Comparison of ENCODE assay signal across 25 cellular contexts in genomic region chr1:39753132-39754025, GRCh38. TPM values are rescaled to one million over a fixed set of nuclear protein-coding genes. Genes with fewer than 3 reads are reported as not detected.
DNase-seq lines count a peak whose midpoint lies in the region; ATAC-seq, FAIRE-seq and TF ChIP-seq lines count a peak whose summit lies in the region.
"Had no signal": no experiment of that assay in that cellular context is flagged by ENCODE, and none has a peak within 500 bp of the region (broad histone marks: within the 10 kb centered on the region; RNA-seq: fewer than 3 reads in every experiment).

No MANE protein-coding gene starts in this region.

- H3K27ac ChIP-seq in breast epithelium (no peak overlapping the region), ascending aorta (peak overlapping the region; percentile 67 to 77), kidney (ENCODE audit: low read depth in 2 of 2, low read length in 2 of 2) (no peak overlapping the region)
- H3K27ac ChIP-seq: PC-9, tibial artery had no signal

- H3K36me3 ChIP-seq in breast epithelium (peaks cover 14% of the 10 kb centered on the region), ascending aorta (peaks cover 63 to 85% of the 10 kb centered on the region in 2 donors), kidney (ENCODE audit: control insufficient read depth in 1 of 2, insufficient read depth in 2 of 2, low read length in 2 of 2) (peaks cover 63 to 64% of the 10 kb centered on the region in 2 donors)

- FAIRE-seq in kidney (lab: Jason Lieb, UNC) = no peak
- FAIRE-seq: A204.1, TTC549 had no signal

- H3K4me1 Mint-ChIP-seq in MCF 10A (ENCODE audit: insufficient read depth, unreplicated experiment) = no peaks in the 10 kb centered on the region
- H3K4me1 Mint-ChIP-seq: activated naive CD4-positive, alpha-beta T cell treated with anti-CD3 and anti-CD28 coated beads, Interleukin-2, amount 10 ng/mL, durations not matched to agents 7 days and 5 days; B cell; GM23338 had no signal

- POLR2A ChIA-PET in MCF 10A (lab: Yijun Ruan, JAX) = no interaction called here

- no peaks in the 10 kb centered on the region for H3K27me3 Mint-ChIP-seq in MCF 10A (ENCODE audit: insufficient read depth, unreplicated experiment)
- H3K27me3 Mint-ChIP-seq: activated naive CD4-positive, alpha-beta T cell treated with anti-CD3 and anti-CD28 coated beads, Interleukin-2, amount 10 ng/mL, durations not matched to agents 7 days and 5 days; B cell; effector memory CD8-positive, alpha-beta T cell had no signal

- H3K9me3 Mint-ChIP-seq in MCF 10A (ENCODE audit: unreplicated experiment) = no peaks in the 10 kb centered on the region
- H3K9me3 Mint-ChIP-seq: activated naive CD4-positive, alpha-beta T cell treated with anti-CD3 and anti-CD28 coated beads, Interleukin-2, amount 10 ng/mL, durations not matched to agents 7 days and 5 days; effector memory CD8-positive, alpha-beta T cell; GM23338 had no signal

- H3K27me3 ChIP-seq in breast epithelium (no peaks in the 10 kb centered on the region), ascending aorta (no peaks in the 10 kb centered on the region)
- H3K27me3 ChIP-seq: tibial artery had no signal

- ATAC-seq in HG03095 (IDR thresholded peaks at IDR 0.05; ENCODE audit: unreplicated experiment) = no peak
- no peak for ATAC-seq in GM21447 (IDR thresholded peaks at IDR 0.05; ENCODE audit: unreplicated experiment)
- ATAC-seq: effector memory CD8-positive, alpha-beta T cell; GM23338 had no signal

- H3K36me3 Mint-ChIP-seq in MCF 10A (ENCODE audit: insufficient read depth, unreplicated experiment) = peaks cover 68% of the 10 kb centered on the region

- H3K4me3 Mint-ChIP-seq in MCF 10A (ENCODE audit: unreplicated experiment) = no peak overlapping the region
- H3K4me3 Mint-ChIP-seq: activated naive CD4-positive, alpha-beta T cell treated with anti-CD3 and anti-CD28 coated beads, Interleukin-2, amount 10 ng/mL, durations not matched to agents 7 days and 5 days; B cell; effector memory CD8-positive, alpha-beta T cell; GM23338 had no signal

- no peak for DNase-seq in MCF 10A (ENCODE audit: unreplicated experiment)
- DNase-seq in breast epithelium (ENCODE audit: low spot score in 2 of 2) = no peak
- no peak for DNase-seq in ascending aorta (ENCODE audit: low spot score in 2 of 2)
- DNase-seq in kidney = peak; percentile 56
- DNase-seq in GM03348 (ENCODE audit: low spot score) = no peak
- no peak for DNase-seq in foreskin melanocyte
- DNase-seq: activated CD4-positive, alpha-beta T cell treated with anti-CD3 and anti-CD28 coated beads for 1 hour; activated naive CD4-positive, alpha-beta T cell treated with anti-CD3 and anti-CD28 coated beads, Interleukin-2, amount 10 ng/mL, durations not matched to agents 7 days and 5 days; cerebellar nuclear complex; effector memory CD8-positive, alpha-beta T cell; mesenchymal stem cell; NCI-H1417 treated with DMSO at 0.1 percent for 48 hours; NCI-H2171 treated with DMSO at 0.1 percent for 48 hours; PC-9; SHP77 treated with DMSO at 0.1 percent for 48 hours; stimulated activated CD4-positive, alpha-beta T cell treated with anti-CD3 and anti-CD28 coated beads, Interleukin-2, amount 100 ng/mL, for 48 hours; stimulated activated naive CD4-positive, alpha-beta T cell treated with Interleukin-2 at 50 U/mL for 16 hours; SW 1271; tibial artery had no signal

- no peak for TF ChIP-seq POLR2A in breast epithelium (IDR thresholded peaks at IDR 0.05)

- no peak overlapping the region for H3K9ac ChIP-seq in kidney (ENCODE audit: low read length in 2 of 2)

- no peaks in the 10 kb centered on the region for H3K9me3 ChIP-seq in breast epithelium
- H3K9me3 ChIP-seq in ascending aorta = no peaks in the 10 kb centered on the region
- no peaks in the 10 kb centered on the region for H3K9me3 ChIP-seq in kidney (ENCODE audit: control insufficient read depth in 1 of 2, low read length in 2 of 2)
- H3K9me3 ChIP-seq: tibial artery had no signal

- no peak overlapping the region for H3K4me3 ChIP-seq in breast epithelium
- no peak overlapping the region for H3K4me3 ChIP-seq in ascending aorta
- no peak overlapping the region for H3K4me3 ChIP-seq in kidney (ENCODE audit: low read length in 2 of 2)
- H3K4me3 ChIP-seq: GM23338, PC-9, tibial artery had no signal

- no peak overlapping the region for H3K27ac Mint-ChIP-seq in MCF 10A (ENCODE audit: low read depth, unreplicated experiment)
- H3K27ac Mint-ChIP-seq: activated naive CD4-positive, alpha-beta T cell treated with anti-CD3 and anti-CD28 coated beads, Interleukin-2, amount 10 ng/mL, durations not matched to agents 7 days and 5 days; B cell; effector memory CD8-positive, alpha-beta T cell; GM23338 had no signal

- intact Hi-C loops in MCF 10A (cut with micrococcal nuclease) = no loop called here
- intact Hi-C loops in breast epithelium (cut with DNase I; ENCODE audit: low total_unique reads) = no loop called here
- intact Hi-C loops in ascending aorta (cut with DNase I) = no loop called here
- intact Hi-C loops in kidney (cut with DNase I) = no loop called here

- BruUV-seq in MCF 10A (replicated peaks; lab: Mats Ljungman, UMichigan) = TSS peak; percentile 65

- CTCF ChIA-PET in MCF 10A (lab: Yijun Ruan, JAX) = interaction anchor here (0.6 kb wide), 1 partner anchor 152 kb away, joined by 3 read pairs; no protein-coding TSS in a partner anchor

- TF ChIP-seq CTCF in MCF 10A (IDR thresholded peaks at IDR 0.05; ENCODE audit: unreplicated experiment) (no peak), breast epithelium (IDR thresholded peaks at IDR 0.05) (no peak), ascending aorta (IDR thresholded peaks at IDR 0.05) (no peak), kidney (IDR thresholded peaks at IDR 0.05; ENCODE audit: borderline replicate concordance, extremely low read depth, insufficient read depth) (no peak)

- H3K4me1 ChIP-seq in breast epithelium = no peaks in the 10 kb centered on the region
- H3K4me1 ChIP-seq in ascending aorta = peaks cover 3 to 6% of the 10 kb centered on the region in 2 donors
- H3K4me1 ChIP-seq in kidney (ENCODE audit: control insufficient read depth in 1 of 2, insufficient read depth in 1 of 2, low read depth in 1 of 2, low read length in 2 of 2) = no peaks in the 10 kb centered on the region

RNA-seq across cellular contexts. Expression of gene PPIE, which starts 14.7 kb away (rescaled TPM):
- total RNA-seq in MCF 10A (2022) (44.8 and 45.8 TPM in 2 replicates), breast epithelium (10 to 100 TPM; 41.3 to 49.2 (median 45.9) TPM), ascending aorta (58.3 TPM), kidney (58.6 TPM)
- polyA plus RNA-seq in kidney (ENCODE audit: insufficient read depth, low read depth, low replicate concordance) = 52.0 TPM

RNA-seq across cellular contexts. Expression of gene OXCT2, which starts 17.8 kb away (rescaled TPM):
- total RNA-seq in MCF 10A (2022) (not detected in 2 replicates), breast epithelium (under 1 TPM in 2 of 3 donors, not detected in 1; 0.32 to 0.66 TPM), ascending aorta (not detected), kidney (0.98 TPM)
- polyA plus RNA-seq in kidney (ENCODE audit: insufficient read depth, low read depth, low replicate concordance) = 0.32 TPM

RNA-seq across cellular contexts. Expression of gene BMP8B, which starts 35.3 kb away (rescaled TPM):
- total RNA-seq in MCF 10A (2022) (0.21 and 0.52 TPM in 2 replicates), breast epithelium (1 to 10 TPM in 1 of 3 donors, under 1 TPM in 2; 0.48 to 1.3 (median 0.59) TPM), ascending aorta (not detected), kidney (4.9 TPM)
- 0.34 TPM for polyA plus RNA-seq in kidney (ENCODE audit: insufficient read depth, low read depth, low replicate concordance)

Comparison
In these comparisons a context has a peak if more than half of its experiments do, and no peak if none do; other contexts are left out.
1. H3K27ac ChIP-seq: peak in ascending aorta (2 of 2); none in breast epithelium (0 of 2) and kidney (0 of 2).